1 cellular context compared by ENCODE assay signal in the genomic region with DNA sequence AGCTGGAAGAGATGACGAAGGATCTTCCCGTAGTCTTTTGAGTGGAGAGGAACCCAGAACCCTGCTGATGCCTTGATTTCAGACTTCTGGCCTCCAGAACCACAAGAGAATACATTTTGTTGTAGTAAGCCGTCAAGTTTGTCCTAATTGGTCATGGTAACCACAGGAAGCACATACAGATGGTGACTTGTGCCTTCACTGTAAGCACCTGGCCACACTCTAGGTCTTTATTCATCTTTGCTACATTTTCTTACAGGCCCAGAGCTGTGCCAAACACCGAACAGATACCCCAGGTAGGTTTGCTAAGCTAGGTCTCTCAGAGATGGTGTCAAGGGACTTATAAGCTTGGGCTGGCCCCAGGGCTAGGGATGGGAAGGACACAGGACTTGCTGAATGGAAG.
TF ChIP-seq lines count a peak whose summit lies in the region.

No MANE protein-coding gene starts in this region.

TF ChIP-seq in H1, 55 proteins besides CTCF, POLR2A, EP300 and RAD21:
- TF ChIP-seq ATF2 (IDR thresholded peaks at IDR 0.05; ENCODE audit: low read length) (no peak), MAFK (IDR thresholded peaks at IDR 0.05; ENCODE audit: low read depth, low read length) (no peak), TBP (IDR thresholded peaks at IDR 0.05; ENCODE audit: low read depth, low read length) (no peak), CEBPB (IDR thresholded peaks at IDR 0.05; ENCODE audit: low read depth, low read length) (no peak), CHD2 (IDR thresholded peaks at IDR 0.05; ENCODE audit: low read length) (no peak), SP4 (IDR thresholded peaks at IDR 0.05; ENCODE audit: low read length) (no peak), ZNF274 (IDR thresholded peaks at IDR 0.05; ENCODE audit: borderline replicate concordance, extremely low read depth, low read length) (no peak), FOSL1 (IDR thresholded peaks at IDR 0.05; ENCODE audit: insufficient read depth, low read depth, low read length) (no peak), PHF8 (conservative IDR thresholded peaks at IDR 0.05; ENCODE audit: low read depth, low read length) (no peak), EGR1 (IDR thresholded peaks at IDR 0.05; ENCODE audit: borderline replicate concordance, low read depth, low read length) (no peak), CHD1 (IDR thresholded peaks at IDR 0.05; ENCODE audit: low read depth, low read length) (no peak)
- TF ChIP-seq, protein P1, sequence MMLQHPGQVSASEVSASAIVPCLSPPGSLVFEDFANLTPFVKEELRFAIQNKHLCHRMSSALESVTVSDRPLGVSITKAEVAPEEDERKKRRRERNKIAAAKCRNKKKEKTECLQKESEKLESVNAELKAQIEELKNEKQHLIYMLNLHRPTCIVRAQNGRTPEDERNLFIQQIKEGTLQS (IDR thresholded peaks at IDR 0.05; ENCODE audit: insufficient read depth, low read depth, low read length) = no peak
- TF ChIP-seq, protein P2, sequence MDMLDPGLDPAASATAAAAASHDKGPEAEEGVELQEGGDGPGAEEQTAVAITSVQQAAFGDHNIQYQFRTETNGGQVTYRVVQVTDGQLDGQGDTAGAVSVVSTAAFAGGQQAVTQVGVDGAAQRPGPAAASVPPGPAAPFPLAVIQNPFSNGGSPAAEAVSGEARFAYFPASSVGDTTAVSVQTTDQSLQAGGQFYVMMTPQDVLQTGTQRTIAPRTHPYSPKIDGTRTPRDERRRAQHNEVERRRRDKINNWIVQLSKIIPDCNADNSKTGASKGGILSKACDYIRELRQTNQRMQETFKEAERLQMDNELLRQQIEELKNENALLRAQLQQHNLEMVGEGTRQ (IDR thresholded peaks at IDR 0.05; ENCODE audit: low read length) = no peak
